In genomic region chr3:66379565-66379964, GRCh38 we compare ENCODE assay signal across 19 cellular contexts.
"Had no signal": no experiment of that assay in that cellular context is flagged by ENCODE, and none has a peak within 500 bp of the region (broad histone marks: within the 10 kb centered on the region; RNA-seq: fewer than 3 reads in every experiment).

No MANE protein-coding gene starts in this region.

- H3K9me3 Mint-ChIP-seq: activated CD4-positive, alpha-beta T cell treated with anti-CD3 and anti-CD28 coated beads, Interleukin-2, amount 10 ng/mL, durations not matched to agents 7 days and 5 days; neural crest cell had no signal

- H3K4me3 Mint-ChIP-seq: activated CD4-positive, alpha-beta T cell treated with anti-CD3 and anti-CD28 coated beads, Interleukin-2, amount 10 ng/mL, durations not matched to agents 7 days and 5 days; neural crest cell; stimulated activated naive CD8-positive, alpha-beta T cell treated with anti-CD3 and anti-CD28 coated beads, Interleukin-15, amount 100 ng/mL, for 72 hours had no signal

- H3K9me3 ChIP-seq: gastrocnemius medialis, prostate gland, right atrium auricular region, suprapubic skin, transverse colon, uterus had no signal

- H3K27ac Mint-ChIP-seq: activated CD4-positive, alpha-beta T cell treated with anti-CD3 and anti-CD28 coated beads, Interleukin-2, amount 10 ng/mL, durations not matched to agents 7 days and 5 days; stimulated activated naive CD8-positive, alpha-beta T cell treated with anti-CD3 and anti-CD28 coated beads, Interleukin-15, amount 100 ng/mL, for 72 hours had no signal

- DNase-seq: activated CD4-positive, alpha-beta T cell treated with anti-CD3 and anti-CD28 coated beads, Interleukin-2, amount 10 ng/mL, durations not matched to agents 7 days and 5 days; activated CD4-positive, CD25-positive, alpha-beta regulatory T cell; activated CD8-positive, alpha-beta memory T cell treated with anti-CD3 and anti-CD28 coated beads for 24 hours; activated CD8-positive, alpha-beta memory T cell treated with anti-CD3 and anti-CD28 coated beads, Interleukin-2, amount 50 U/mL, for 48 hours; activated gamma-delta T cell treated with Interleukin-2 at 50 U/mL for 16 hours; aorta; cerebellar nuclear complex; cortex of kidney; gastrocnemius medialis; head of caudate nucleus; left ventricle myocardium superior; stimulated activated naive CD8-positive, alpha-beta T cell treated with anti-CD3 and anti-CD28 coated beads, Interleukin-15, amount 100 ng/mL, for 72 hours; transverse colon; uterus had no signal

- ATAC-seq: gastrocnemius medialis; left ventricle myocardium superior; stimulated activated naive CD8-positive, alpha-beta T cell treated with anti-CD3 and anti-CD28 coated beads, Interleukin-15, amount 100 ng/mL, for 72 hours had no signal

- H3K4me3 ChIP-seq: gastrocnemius medialis, prostate gland, right atrium auricular region, skin epidermis, suprapubic skin, transverse colon, uterus had no signal

- H3K27ac ChIP-seq: gastrocnemius medialis, prostate gland, right atrium auricular region, skin epidermis, suprapubic skin, transverse colon, uterus had no signal

- H3K27me3 Mint-ChIP-seq: activated CD4-positive, alpha-beta T cell treated with anti-CD3 and anti-CD28 coated beads, Interleukin-2, amount 10 ng/mL, durations not matched to agents 7 days and 5 days; stimulated activated naive CD8-positive, alpha-beta T cell treated with anti-CD3 and anti-CD28 coated beads, Interleukin-15, amount 100 ng/mL, for 72 hours had no signal

- H3K36me3 ChIP-seq: uterus had no signal

- H3K4me1 ChIP-seq: prostate gland, suprapubic skin, uterus had no signal

- H3K27me3 ChIP-seq: gastrocnemius medialis, right atrium auricular region, suprapubic skin, transverse colon, uterus had no signal
